ENCODE assay signal across 8 cellular contexts in the genomic region with DNA sequence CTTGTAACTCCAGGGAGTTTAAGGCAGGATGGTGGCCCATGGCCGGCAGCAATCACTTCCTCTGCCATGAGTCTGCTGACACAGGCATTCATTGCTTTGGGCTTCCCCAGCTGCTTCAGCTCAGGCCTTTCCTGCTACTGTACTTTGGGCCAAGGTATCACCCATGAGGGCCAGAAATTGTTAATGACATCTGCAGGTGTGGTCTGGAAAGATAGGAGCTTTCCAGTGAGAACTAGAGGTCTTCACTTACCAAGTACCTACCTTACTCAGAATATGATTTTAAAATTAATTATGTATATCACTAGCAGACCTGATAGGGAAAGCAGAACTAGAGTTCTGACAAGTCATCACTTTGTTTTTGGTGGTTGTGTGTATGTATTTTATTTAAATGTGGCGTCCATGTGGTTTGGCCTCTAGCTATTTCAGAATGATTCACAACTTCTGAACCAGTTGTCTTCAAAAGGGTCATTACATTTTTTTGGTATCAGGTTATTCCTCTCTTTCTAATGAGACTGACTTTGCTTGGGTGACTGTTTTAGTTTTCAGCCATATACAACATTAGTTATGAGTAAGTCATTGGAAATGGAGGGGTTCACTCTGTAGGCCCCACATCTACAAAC. TPM values are rescaled to one million over a fixed set of nuclear protein-coding genes. Genes with fewer than 3 reads are reported as not detected.
DNase-seq lines count a peak whose midpoint lies in the region; ATAC-seq lines count a peak whose summit lies in the region.

No MANE protein-coding gene starts in this region.

- H3K36me3 Mint-ChIP-seq in activated naive CD8-positive, alpha-beta T cell treated with anti-CD3 and anti-CD28 coated beads, Interleukin-2, amount 50 U/mL, for 24 hours (ENCODE audit: low read depth), result peaks cover 6% of the 10 kb centered on the region
- H3K36me3 Mint-ChIP-seq in activated naive CD8-positive, alpha-beta T cell treated with anti-CD3 and anti-CD28 coated beads for 36 hours, result peaks cover 10% of the 10 kb centered on the region

- peaks cover 6% of the 10 kb centered on the region for H3K9me3 Mint-ChIP-seq in activated naive CD8-positive, alpha-beta T cell treated with anti-CD3 and anti-CD28 coated beads, Interleukin-2, amount 50 U/mL, for 24 hours
- peaks cover 11% of the 10 kb centered on the region for H3K9me3 Mint-ChIP-seq in activated naive CD8-positive, alpha-beta T cell treated with anti-CD3 and anti-CD28 coated beads for 36 hours

- no peak overlapping the region for H3K27ac Mint-ChIP-seq in activated naive CD8-positive, alpha-beta T cell treated with anti-CD3 and anti-CD28 coated beads, Interleukin-2, amount 50 U/mL, for 24 hours
- no peak overlapping the region for H3K27ac Mint-ChIP-seq in activated naive CD8-positive, alpha-beta T cell treated with anti-CD3 and anti-CD28 coated beads for 36 hours

- no peak for DNase-seq in activated naive CD8-positive, alpha-beta T cell treated with anti-CD3 and anti-CD28 coated beads, Interleukin-2, amount 50 U/mL, for 24 hours
- no peak for DNase-seq in activated naive CD8-positive, alpha-beta T cell treated with anti-CD3 and anti-CD28 coated beads for 36 hours
- DNase-seq in epithelial cell of prostate (ENCODE audit: low read depth, low spot score) (peak; percentile 50), A172 (ENCODE audit: low spot score) (no peak)
- no peak for DNase-seq in activated T-cell treated with anti-CD3 and anti-CD28 coated beads, Interleukin-2, amount 50 U/mL, for 1 hour
- DNase-seq in activated CD8-positive, alpha-beta memory T cell treated with anti-CD3 and anti-CD28 coated beads for 24 hours, result no peak

- peaks cover 28% of the 10 kb centered on the region for H3K27me3 Mint-ChIP-seq in activated naive CD8-positive, alpha-beta T cell treated with anti-CD3 and anti-CD28 coated beads, Interleukin-2, amount 50 U/mL, for 24 hours
- peaks cover 26% of the 10 kb centered on the region for H3K27me3 Mint-ChIP-seq in activated naive CD8-positive, alpha-beta T cell treated with anti-CD3 and anti-CD28 coated beads for 36 hours

- peak overlapping the region in 1 of 7 experiments; percentile 67 for H3K4me3 ChIP-seq in skin epidermis

- H3K4me1 Mint-ChIP-seq in activated naive CD8-positive, alpha-beta T cell treated with anti-CD3 and anti-CD28 coated beads, Interleukin-2, amount 50 U/mL, for 24 hours, result peaks cover 14% of the 10 kb centered on the region
- H3K4me1 Mint-ChIP-seq in activated naive CD8-positive, alpha-beta T cell treated with anti-CD3 and anti-CD28 coated beads for 36 hours, result peaks cover 7% of the 10 kb centered on the region

- ATAC-seq in activated naive CD8-positive, alpha-beta T cell treated with anti-CD3 and anti-CD28 coated beads, Interleukin-2, amount 50 U/mL, for 24 hours, result peak; percentile 37
- peak; percentile 70 for ATAC-seq in HG03432 (IDR thresholded peaks at IDR 0.05; ENCODE audit: unreplicated experiment)

- peak overlapping the region; percentile 7 for H3K27ac ChIP-seq in epithelial cell of prostate
- peak overlapping the region in 12 of 21 experiments; percentile 3 to 90 (median 50) for H3K27ac ChIP-seq in skin epidermis

- H3K4me3 Mint-ChIP-seq in activated naive CD8-positive, alpha-beta T cell treated with anti-CD3 and anti-CD28 coated beads, Interleukin-2, amount 50 U/mL, for 24 hours, result no peak overlapping the region
- no peak overlapping the region for H3K4me3 Mint-ChIP-seq in activated naive CD8-positive, alpha-beta T cell treated with anti-CD3 and anti-CD28 coated beads for 36 hours

RNA-seq across cellular contexts. Expression of gene RGL1, which starts 2.7 kb away (rescaled TPM):
- 1 to 10 TPM; 1.6 to 1.7 TPM for total RNA-seq in activated naive CD8-positive, alpha-beta T cell treated with anti-CD3 and anti-CD28 coated beads for 36 hours
- total RNA-seq in A172 (2014; rRNA removed; shearing (Covaris generic)), result 5.1 and 5.6 TPM in 2 replicates
